In genomic region chr4:73193155-73193554, GRCh38 we compare ENCODE assay signal across 1 cellular context.
TF ChIP-seq lines count a peak whose summit lies in the region.

No MANE protein-coding gene starts in this region.

TF ChIP-seq in GM23338, 12 proteins besides CTCF, POLR2A, EP300 and RAD21 (continued from another document):
- TF ChIP-seq, protein P1, sequence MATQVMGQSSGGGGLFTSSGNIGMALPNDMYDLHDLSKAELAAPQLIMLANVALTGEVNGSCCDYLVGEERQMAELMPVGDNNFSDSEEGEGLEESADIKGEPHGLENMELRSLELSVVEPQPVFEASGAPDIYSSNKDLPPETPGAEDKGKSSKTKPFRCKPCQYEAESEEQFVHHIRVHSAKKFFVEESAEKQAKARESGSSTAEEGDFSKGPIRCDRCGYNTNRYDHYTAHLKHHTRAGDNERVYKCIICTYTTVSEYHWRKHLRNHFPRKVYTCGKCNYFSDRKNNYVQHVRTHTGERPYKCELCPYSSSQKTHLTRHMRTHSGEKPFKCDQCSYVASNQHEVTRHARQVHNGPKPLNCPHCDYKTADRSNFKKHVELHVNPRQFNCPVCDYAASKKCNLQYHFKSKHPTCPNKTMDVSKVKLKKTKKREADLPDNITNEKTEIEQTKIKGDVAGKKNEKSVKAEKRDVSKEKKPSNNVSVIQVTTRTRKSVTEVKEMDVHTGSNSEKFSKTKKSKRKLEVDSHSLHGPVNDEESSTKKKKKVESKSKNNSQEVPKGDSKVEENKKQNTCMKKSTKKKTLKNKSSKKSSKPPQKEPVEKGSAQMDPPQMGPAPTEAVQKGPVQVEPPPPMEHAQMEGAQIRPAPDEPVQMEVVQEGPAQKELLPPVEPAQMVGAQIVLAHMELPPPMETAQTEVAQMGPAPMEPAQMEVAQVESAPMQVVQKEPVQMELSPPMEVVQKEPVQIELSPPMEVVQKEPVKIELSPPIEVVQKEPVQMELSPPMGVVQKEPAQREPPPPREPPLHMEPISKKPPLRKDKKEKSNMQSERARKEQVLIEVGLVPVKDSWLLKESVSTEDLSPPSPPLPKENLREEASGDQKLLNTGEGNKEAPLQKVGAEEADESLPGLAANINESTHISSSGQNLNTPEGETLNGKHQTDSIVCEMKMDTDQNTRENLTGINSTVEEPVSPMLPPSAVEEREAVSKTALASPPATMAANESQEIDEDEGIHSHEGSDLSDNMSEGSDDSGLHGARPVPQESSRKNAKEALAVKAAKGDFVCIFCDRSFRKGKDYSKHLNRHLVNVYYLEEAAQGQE (IDR thresholded peaks at IDR 0.05; ENCODE audit: unreplicated experiment), result no peak
- no peak for TF ChIP-seq NANOG (IDR thresholded peaks at IDR 0.05; ENCODE audit: borderline replicate concordance)
